Comparison of ENCODE assay signal across 8 cellular contexts in the genomic region with DNA sequence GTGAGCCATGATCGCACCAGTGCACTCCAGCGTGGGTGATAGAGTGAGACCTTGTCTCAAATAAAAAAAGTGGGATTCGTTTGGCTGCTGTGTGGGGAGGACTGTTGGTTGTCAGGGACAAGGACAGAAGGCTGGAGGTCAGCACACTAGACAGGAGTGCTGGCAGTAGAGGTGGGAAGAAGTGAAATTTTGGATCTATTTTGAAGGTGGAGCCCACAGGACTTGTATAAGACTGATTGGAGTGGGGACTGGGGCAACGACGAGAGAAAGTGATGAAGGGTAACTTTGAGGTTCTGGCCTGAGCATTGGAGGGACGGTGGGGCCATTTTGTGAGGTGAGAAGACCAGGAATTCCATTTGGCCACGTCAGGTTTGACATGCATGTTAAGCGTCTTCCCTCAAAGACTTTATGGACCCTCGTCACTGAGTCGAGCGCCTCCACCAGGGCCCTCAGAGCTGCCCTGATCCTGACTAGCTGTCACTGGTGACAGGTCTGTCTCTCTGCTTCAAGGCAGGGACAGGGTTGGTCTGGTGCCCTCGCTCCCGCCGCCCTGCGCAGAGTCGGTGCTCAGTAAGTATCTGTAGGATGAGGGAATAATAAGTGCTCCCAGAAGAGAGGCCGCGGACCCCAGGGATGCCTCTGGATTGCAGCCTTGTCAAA. TPM values are rescaled to one million over a fixed set of nuclear protein-coding genes. Genes with fewer than 3 reads are reported as not detected.
DNase-seq lines count a peak whose midpoint lies in the region; ATAC-seq and TF ChIP-seq lines count a peak whose summit lies in the region.

No MANE protein-coding gene starts in this region.

- H3K4me3 ChIP-seq in OCI-LY7 (ENCODE audit: low read depth, low read length, poor library complexity, severe bottlenecking) (peak overlapping the region; percentile 88), dorsolateral prefrontal cortex (peak overlapping the region; percentile 59 to 96 (median 84))
- H3K4me3 ChIP-seq in naive thymus-derived CD4-positive, alpha-beta T cell (ENCODE audit: low read length), result peak overlapping the region; percentile 92

- H3K4me1 Mint-ChIP-seq in naive thymus-derived CD4-positive, alpha-beta T cell, result peaks cover 31 to 53% (median 49%) of the 10 kb centered on the region in 7 donors

- H3K4me2 ChIP-seq in OCI-LY7 (ENCODE audit: low read length), result peak overlapping the region; percentile 83

- peak overlapping the region; percentile 60; the same call in 1 of the 2 replicates for H2AFZ ChIP-seq in OCI-LY7 (ENCODE audit: low read length)

- H3K27ac ChIP-seq in OCI-LY7 (ENCODE audit: low read depth, low read length, poor library complexity, severe bottlenecking) (no peak overlapping the region), dorsolateral prefrontal cortex (peak overlapping the region in 10 of 59 donors; percentile 8 to 91 (median 72))
- H3K27ac ChIP-seq in naive thymus-derived CD4-positive, alpha-beta T cell (ENCODE audit: low read depth, low read length), result peak overlapping the region; percentile 77

- H3K27ac Mint-ChIP-seq in naive thymus-derived CD4-positive, alpha-beta T cell, result peak overlapping the region; percentile 92 to 99 (median 97)

- CTCF ChIA-PET in OCI-LY7 (lab: Charles Lee; ENCODE audit: unreplicated experiment), result no interaction called here
- CTCF ChIA-PET in naive thymus-derived CD4-positive, alpha-beta T cell (lab: Charles Lee), result interaction anchor here (0.7 kb wide), 1 partner anchor 25 kb away, joined by 3 read pairs; no protein-coding TSS in a partner anchor

- H3K4me3 Mint-ChIP-seq in naive thymus-derived CD4-positive, alpha-beta T cell, result peak overlapping the region; percentile 90 to 100 (median 98)

- POLR2A ChIA-PET in OCI-LY7 (lab: Charles Lee), result no interaction called here
- POLR2A ChIA-PET in naive thymus-derived CD4-positive, alpha-beta T cell (lab: Charles Lee), result no interaction called here

- no peaks in the 10 kb centered on the region for H4K20me1 ChIP-seq in OCI-LY7 (ENCODE audit: insufficient read depth, low read length)

- peaks cover 14% of the 10 kb centered on the region; the same call in 1 of the 2 replicates for H3K79me2 ChIP-seq in OCI-LY7 (ENCODE audit: insufficient read depth, low read depth, low read length)

- H3K27me3 Mint-ChIP-seq in naive thymus-derived CD4-positive, alpha-beta T cell, result no peaks in the 10 kb centered on the region

- TSS peak; percentile 86 for BruUV-seq in OCI-LY7 (replicated peaks; lab: Mats Ljungman, UMichigan)

- intact Hi-C loops in OCI-LY7 (cut with micrococcal nuclease; ENCODE audit: unreplicated experiment) (no loop called here), dorsolateral prefrontal cortex (cut with DNase I) (loop anchor here (1.0 to 10.0 kb wide), 7 partner anchors 385 to 1083 kb away; partner anchors contain the start of genes CLEC11A (in 1 of the 2), NR1H2 (in 1 of the 2), VRK3 (in 1 of the 2) and ZNF175 (in 1 of the 2))
- intact Hi-C loops in naive thymus-derived CD4-positive, alpha-beta T cell (cut with micrococcal nuclease), result loop anchor here (1.0 to 10.0 kb wide), 18 partner anchors 10 to 1340 kb away; partner anchors contain the start of genes VRK3 (in 2 of the 2), AKT1S1 (in 1 of the 2), AP2A1 (in 1 of the 2) and KCNC3 (in 1 of the 2)

- H3K9me2 ChIP-seq in OCI-LY7 (ENCODE audit: insufficient read depth, low read length), result no peaks in the 10 kb centered on the region

- ATAC-seq in naive thymus-derived CD4-positive, alpha-beta T cell, result no peak
- no peak for ATAC-seq in HG02588 (IDR thresholded peaks at IDR 0.05; ENCODE audit: unreplicated experiment)

- peaks cover 0 to 4% (median 0%) of the 10 kb centered on the region in 11 donors for H3K9me3 Mint-ChIP-seq in naive thymus-derived CD4-positive, alpha-beta T cell

- peaks cover 0 to 25% (median 11%) of the 10 kb centered on the region in 5 donors for H3K36me3 Mint-ChIP-seq in naive thymus-derived CD4-positive, alpha-beta T cell

- DNase-seq in NCI-H446 (lab: John Stamatoyannopoulos, UW), result peak; percentile 13 to 60
- DNase-seq in NCI-H446 treated with DMSO at 0.1 percent for 48 hours (lab: John Stamatoyannopoulos, UW), result no peak
- DNase-seq in OCI-LY7 (ENCODE audit: low spot score), result peak; percentile 29
- DNase-seq in dorsolateral prefrontal cortex, result peak in 2 of 10 donors; percentile 5 to 36
- DNase-seq in naive thymus-derived CD4-positive, alpha-beta T cell, result no peak
- DNase-seq in NCI-H1105 (lab: John Stamatoyannopoulos, UW), result no peak
- no peak for DNase-seq in NCI-H187 treated with DMSO at 0.1 percent for 48 hours (lab: John Stamatoyannopoulos, UW)

- peaks cover 14% of the 10 kb centered on the region for H3K4me1 ChIP-seq in OCI-LY7 (ENCODE audit: insufficient read depth, low read length, poor library complexity, severe bottlenecking)
- peaks cover 13% of the 10 kb centered on the region in 2 donors for H3K4me1 ChIP-seq in naive thymus-derived CD4-positive, alpha-beta T cell (ENCODE audit: control insufficient read depth in 2 of 2, insufficient read depth in 2 of 2, low read length in 2 of 2)

- no peaks in the 10 kb centered on the region for H3K27me3 ChIP-seq in dorsolateral prefrontal cortex
- no peaks in the 10 kb centered on the region for H3K27me3 ChIP-seq in naive thymus-derived CD4-positive, alpha-beta T cell (ENCODE audit: control insufficient read depth in 2 of 2, insufficient read depth in 2 of 2, low read length in 2 of 2)

- TF ChIP-seq CTCF in OCI-LY7 (conservative IDR thresholded peaks at IDR 0.05; ENCODE audit: low read length), result peak; percentile 53; the same call in 1 of the 2 replicates
- no peak for TF ChIP-seq CTCF in dorsolateral prefrontal cortex (IDR thresholded peaks at IDR 0.05 in 54 of 56, conservative IDR thresholded peaks at IDR 0.05 in 2 of 56; ENCODE audit: low read depth in 1 of 56, partially characterized antibody in 56 of 56)

- peaks cover 6% of the 10 kb centered on the region for H3K36me3 ChIP-seq in OCI-LY7 (ENCODE audit: insufficient read depth, low read length)
- H3K36me3 ChIP-seq in naive thymus-derived CD4-positive, alpha-beta T cell (ENCODE audit: control insufficient read depth in 2 of 3, insufficient read depth in 3 of 3, low read length in 3 of 3), result peaks cover 0 to 26% (median 6%) of the 10 kb centered on the region in 3 experiments

- H3K9me3 ChIP-seq in OCI-LY7 (ENCODE audit: low read length), result no peaks in the 10 kb centered on the region
- no peaks in the 10 kb centered on the region for H3K9me3 ChIP-seq in naive thymus-derived CD4-positive, alpha-beta T cell (ENCODE audit: control insufficient read depth in 2 of 3, low read length in 3 of 3)

RNA-seq across cellular contexts. Expression of gene CTU1, which starts 0.7 kb away (rescaled TPM):
- 9.6 and 13.3 TPM in 2 replicates for total RNA-seq in OCI-LY7 (2014; rRNA removed; shearing (Covaris generic))
- total RNA-seq in OCI-LY7 (2022), result 6.9 and 8.3 TPM in 2 replicates
- total RNA-seq in dorsolateral prefrontal cortex, result 10 to 100 TPM in 11 of 120 experiments, 1 to 10 TPM in 109; 4.6 to 14.6 (median 7.5) TPM
- 10 to 100 TPM in 3 of 5 experiments, 1 to 10 TPM in 2; 3.3 to 11.8 (median 10.5) TPM for total RNA-seq in naive thymus-derived CD4-positive, alpha-beta T cell
- polyA plus RNA-seq in naive thymus-derived CD4-positive, alpha-beta T cell, result 1 to 10 TPM; 3.0 to 6.3 TPM

RNA-seq across cellular contexts. Expression of gene SIGLEC9, which starts 17.2 kb away (rescaled TPM):
- total RNA-seq in OCI-LY7 (2014; rRNA removed; shearing (Covaris generic)), result not detected in 2 replicates
- total RNA-seq in OCI-LY7 (2022) (not detected in 2 replicates), dorsolateral prefrontal cortex (10 to 100 TPM in 6 of 120 experiments, 1 to 10 TPM in 101, under 1 TPM in 12, not detected in 1; 0.52 to 16.8 (median 3.1) TPM)
- total RNA-seq in naive thymus-derived CD4-positive, alpha-beta T cell, result 10 to 100 TPM in 1 of 5 experiments, 1 to 10 TPM in 3, under 1 TPM in 1; 0.34 to 26.8 (median 2.2) TPM
- under 1 TPM; 0.46 to 0.69 TPM for polyA plus RNA-seq in naive thymus-derived CD4-positive, alpha-beta T cell

RNA-seq across cellular contexts. Expression of gene KLK14, which starts 24.8 kb away (rescaled TPM):
- total RNA-seq in OCI-LY7 (2014; rRNA removed; shearing (Covaris generic)), result not detected in 2 replicates
- total RNA-seq in OCI-LY7 (2022), result 0.84 and 0.89 TPM in 2 replicates
- 1 to 10 TPM in 78 of 120 experiments, under 1 TPM in 30, not detected in 12; 0.42 to 4.0 (median 1.3) TPM for total RNA-seq in dorsolateral prefrontal cortex
- under 1 TPM; 0.34 to 0.92 (median 0.66) TPM for total RNA-seq in naive thymus-derived CD4-positive, alpha-beta T cell
- polyA plus RNA-seq in naive thymus-derived CD4-positive, alpha-beta T cell, result not detected

RNA-seq across cellular contexts. Expression of gene SIGLEC7, which starts 34.6 kb away (rescaled TPM):
- total RNA-seq in OCI-LY7 (2014; rRNA removed; shearing (Covaris generic)), result not detected in 2 replicates
- not detected in 2 replicates for total RNA-seq in OCI-LY7 (2022)
- total RNA-seq in dorsolateral prefrontal cortex, result 1 to 10 TPM in 54 of 120 experiments, under 1 TPM in 34, not detected in 32; 0.30 to 7.9 (median 1.2) TPM
- 10 to 100 TPM in 1 of 5 experiments, under 1 TPM in 3, not detected in 1; 0.67 to 10.3 (median 0.83) TPM for total RNA-seq in naive thymus-derived CD4-positive, alpha-beta T cell
- under 1 TPM in 1 of 2 donors, not detected in 1; 0.25 TPM for polyA plus RNA-seq in naive thymus-derived CD4-positive, alpha-beta T cell

RNA-seq across cellular contexts. Expression of gene KLK13, which starts 42.6 kb away (rescaled TPM):
- total RNA-seq in OCI-LY7 (2014; rRNA removed; shearing (Covaris generic)), result not detected in 2 replicates
- total RNA-seq in OCI-LY7 (2022) (not detected in 2 replicates), dorsolateral prefrontal cortex (under 1 TPM in 1 of 120 experiments, not detected in 119; 0.39 TPM)
- total RNA-seq in naive thymus-derived CD4-positive, alpha-beta T cell, result not detected
- polyA plus RNA-seq in naive thymus-derived CD4-positive, alpha-beta T cell, result not detected

Comparison
In these comparisons a context has a peak if more than half of its experiments do, and no peak if none do; other contexts are left out.
1. DNase-seq: peak in NCI-H446 (2 of 2) and OCI-LY7 (single experiment); none in NCI-H446 treated with DMSO at 0.1 percent for 48 hours (single experiment), naive thymus-derived CD4-positive, alpha-beta T cell (0 of 9), NCI-H1105 (single experiment) and NCI-H187 treated with DMSO at 0.1 percent for 48 hours (single experiment).
2. Peak in every context shown above with its lines, with median percentiles within 50 percentile points of each other: H3K4me3 ChIP-seq.